In genomic region chr3:10356461-10356897, GRCh38 we compare ENCODE assay signal across 1 cellular context.
A peak's percentile ranks its signal among the peaks of the same experiment; 100 is the strongest.
TF ChIP-seq lines count a peak whose summit lies in the region.

No MANE protein-coding gene starts in this region.

TF ChIP-seq in A549, 52 proteins besides CTCF, POLR2A, EP300 and RAD21:
- no peak for TF ChIP-seq FOSL2 (IDR thresholded peaks at IDR 0.05)
- peak; percentile 54; the same call in 1 of the 2 replicates for TF ChIP-seq FOSL2 (CRISPR knock-in tag; IDR thresholded peaks at IDR 0.05)
- TF ChIP-seq CBX2 (IDR thresholded peaks at IDR 0.05; ENCODE audit: borderline replicate concordance, low read depth), result no peak
